In the genomic region with DNA sequence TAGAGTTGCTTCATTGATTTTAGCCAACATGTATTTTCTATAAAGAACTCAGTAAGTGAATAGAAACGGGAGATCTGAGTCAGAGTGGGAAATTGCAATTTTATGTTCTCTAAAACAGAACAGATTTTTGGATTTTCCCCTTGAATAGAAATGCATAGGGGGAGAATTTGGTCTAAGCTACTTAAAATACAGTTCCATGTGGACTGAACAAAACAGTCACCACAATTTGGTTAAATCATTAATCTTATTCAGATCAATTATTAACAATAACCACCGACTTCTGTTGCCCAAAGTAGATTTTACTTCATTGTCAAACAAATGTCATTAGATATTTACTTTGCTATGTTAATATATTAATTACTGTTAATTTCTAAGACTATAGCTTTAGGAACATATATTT, we compare ENCODE assay signal across 22 cellular contexts.
DNase-seq lines count a peak whose midpoint lies in the region; ATAC-seq and FAIRE-seq lines count a peak whose summit lies in the region.
"Had no signal": no experiment of that assay in that cellular context is flagged by ENCODE, and none has a peak within 500 bp of the region (broad histone marks: within the 10 kb centered on the region; RNA-seq: fewer than 3 reads in every experiment).

No MANE protein-coding gene starts in this region.

- peak; percentile 64 for ATAC-seq in GM18511 (IDR thresholded peaks at IDR 0.05; ENCODE audit: unreplicated experiment)
- peak; percentile 56 for ATAC-seq in GM21381 (IDR thresholded peaks at IDR 0.05; ENCODE audit: unreplicated experiment)
- ATAC-seq in HG03378 (IDR thresholded peaks at IDR 0.05; ENCODE audit: unreplicated experiment): peak; percentile 50
- ATAC-seq: PC-3 had no signal

- H3K27me3 ChIP-seq in mesenchymal stem cell (ENCODE audit: control insufficient read depth in 1 of 2, insufficient read depth in 1 of 2, low read length in 2 of 2) (no peaks in the 10 kb centered on the region), small intestine (ENCODE audit: control insufficient read depth in 2 of 2, insufficient read depth in 2 of 2, low read length in 2 of 2) (no peaks in the 10 kb centered on the region)
- H3K27me3 ChIP-seq: BLaER1 treated with 17β-estradiol and CSF1 and Interleukin-3, amounts not matched to agents 10 nM and 100 nM had no signal

- H3K9me3 ChIP-seq in mesenchymal stem cell (ENCODE audit: control insufficient read depth, low read length): no peaks in the 10 kb centered on the region
- no peaks in the 10 kb centered on the region for H3K9me3 ChIP-seq in small intestine (ENCODE audit: control insufficient read depth, low read depth)

- H2BK5ac ChIP-seq in mesenchymal stem cell (ENCODE audit: low read depth, low read length, poor library complexity, severe bottlenecking): no peak overlapping the region

- H2BK15ac ChIP-seq in mesenchymal stem cell (ENCODE audit: low read depth, poor library complexity, severe bottlenecking): no peak overlapping the region

- H3K14ac ChIP-seq in mesenchymal stem cell (ENCODE audit: low read length in 2 of 2): no peak overlapping the region

- no peaks in the 10 kb centered on the region for H3K36me3 ChIP-seq in mesenchymal stem cell (ENCODE audit: control insufficient read depth in 1 of 2, insufficient read depth in 2 of 2, low read depth in 1 of 2, low read length in 2 of 2)
- no peaks in the 10 kb centered on the region for H3K36me3 ChIP-seq in small intestine (ENCODE audit: control insufficient read depth in 2 of 2, insufficient read depth in 2 of 2, low read length in 2 of 2)
- H3K36me3 ChIP-seq: BLaER1 treated with 17β-estradiol and CSF1 and Interleukin-3, amounts not matched to agents 10 nM and 100 nM had no signal

- no peaks in the 10 kb centered on the region for H3K79me1 ChIP-seq in mesenchymal stem cell (replicated peaks; ENCODE audit: low read length, poor library complexity, severe bottlenecking)

- H2BK120ac ChIP-seq in mesenchymal stem cell (ENCODE audit: low read depth, low read length): no peak overlapping the region

- no peak overlapping the region for H2AFZ ChIP-seq in mesenchymal stem cell (ENCODE audit: low read depth, low read length)

- no peak overlapping the region for H3K4me2 ChIP-seq in mesenchymal stem cell (ENCODE audit: low read length, poor library complexity, severe bottlenecking)
- H3K4me2 ChIP-seq: BLaER1 treated with 17β-estradiol and CSF1 and Interleukin-3, amounts not matched to agents 10 nM and 100 nM had no signal

- H3K4me1 ChIP-seq in mesenchymal stem cell (ENCODE audit: control insufficient read depth, insufficient read depth, low read depth, low read length) (no peaks in the 10 kb centered on the region), small intestine (ENCODE audit: control insufficient read depth in 2 of 2, insufficient read depth in 1 of 2, low read depth in 1 of 2, low read length in 1 of 2) (no peaks in the 10 kb centered on the region)

- FAIRE-seq in small intestine (lab: Jason Lieb, UNC): no peak
- FAIRE-seq: D721Med, GM12891 had no signal

- H3K18ac ChIP-seq in mesenchymal stem cell (ENCODE audit: low read depth in 1 of 2, low read length in 2 of 2): no peak overlapping the region

- H3K4ac ChIP-seq in mesenchymal stem cell (ENCODE audit: low read depth in 1 of 2, low read length in 2 of 2): no peak overlapping the region

- H3K27ac ChIP-seq in mesenchymal stem cell (ENCODE audit: low read length, poor library complexity, severe bottlenecking) (peak overlapping the region; percentile 75), small intestine (ENCODE audit: low read depth in 1 of 2, low read length in 1 of 2) (no peak overlapping the region)
- H3K27ac ChIP-seq: BLaER1 treated with 17β-estradiol and CSF1 and Interleukin-3, amounts not matched to agents 10 nM and 100 nM; RWPE1 had no signal

- H3K23ac ChIP-seq in mesenchymal stem cell (ENCODE audit: low read length in 2 of 2): no peak overlapping the region

- H2AK5ac ChIP-seq in mesenchymal stem cell (ENCODE audit: low read length, severe bottlenecking): no peak overlapping the region

- 100% methylated on average over 1 of the region's 2 CpGs for whole genome bisulfite sequencing in mesenchymal stem cell
- 23 to 53% (median 31%) methylated on average over 2 of the region's 2 CpGs for WGBS in small intestine, 3 donors

- H4K8ac ChIP-seq in mesenchymal stem cell (ENCODE audit: low read length): no peak overlapping the region

- DNase-seq in mesenchymal stem cell (no peak), small intestine (no peak), cerebellar cortex (ENCODE audit: low spot score) (no peak), activated T-cell treated with anti-CD3 and anti-CD28 coated beads for 4 hours (no peak)
- DNase-seq in activated CD4-positive, alpha-beta T cell treated with anti-CD3 and anti-CD28 coated beads for 48 hours: no peak
- DNase-seq: CD8-positive, alpha-beta memory T cell; H9; KBM-7; NCI-H1105 treated with DMSO at 0.1 percent for 48 hours; NCI-H1694; NCI-H2107; NCI-H2227 treated with DMSO at 0.1 percent for 48 hours; NCI-H510A treated with DMSO at 0.1 percent for 48 hours; PC-3; T-helper 1 cell had no signal

- H2BK12ac ChIP-seq in mesenchymal stem cell (ENCODE audit: low read length in 2 of 2): no peak overlapping the region

- H3K9ac ChIP-seq in mesenchymal stem cell (ENCODE audit: low read length): no peak overlapping the region
- H3K9ac ChIP-seq: BLaER1 treated with 17β-estradiol and CSF1 and Interleukin-3, amounts not matched to agents 10 nM and 100 nM had no signal

- H3K4me3 ChIP-seq in mesenchymal stem cell (ENCODE audit: insufficient read depth in 1 of 2, low read depth in 1 of 2, low read length in 2 of 2) (no peak overlapping the region), small intestine (ENCODE audit: low read depth in 1 of 2, low read length in 2 of 2) (no peak overlapping the region)
- H3K4me3 ChIP-seq: BLaER1 treated with 17β-estradiol and CSF1 and Interleukin-3, amounts not matched to agents 10 nM and 100 nM had no signal

- no peak overlapping the region for H4K91ac ChIP-seq in mesenchymal stem cell (ENCODE audit: low read length)
